8 cellular contexts compared by ENCODE assay signal in the genomic region with DNA sequence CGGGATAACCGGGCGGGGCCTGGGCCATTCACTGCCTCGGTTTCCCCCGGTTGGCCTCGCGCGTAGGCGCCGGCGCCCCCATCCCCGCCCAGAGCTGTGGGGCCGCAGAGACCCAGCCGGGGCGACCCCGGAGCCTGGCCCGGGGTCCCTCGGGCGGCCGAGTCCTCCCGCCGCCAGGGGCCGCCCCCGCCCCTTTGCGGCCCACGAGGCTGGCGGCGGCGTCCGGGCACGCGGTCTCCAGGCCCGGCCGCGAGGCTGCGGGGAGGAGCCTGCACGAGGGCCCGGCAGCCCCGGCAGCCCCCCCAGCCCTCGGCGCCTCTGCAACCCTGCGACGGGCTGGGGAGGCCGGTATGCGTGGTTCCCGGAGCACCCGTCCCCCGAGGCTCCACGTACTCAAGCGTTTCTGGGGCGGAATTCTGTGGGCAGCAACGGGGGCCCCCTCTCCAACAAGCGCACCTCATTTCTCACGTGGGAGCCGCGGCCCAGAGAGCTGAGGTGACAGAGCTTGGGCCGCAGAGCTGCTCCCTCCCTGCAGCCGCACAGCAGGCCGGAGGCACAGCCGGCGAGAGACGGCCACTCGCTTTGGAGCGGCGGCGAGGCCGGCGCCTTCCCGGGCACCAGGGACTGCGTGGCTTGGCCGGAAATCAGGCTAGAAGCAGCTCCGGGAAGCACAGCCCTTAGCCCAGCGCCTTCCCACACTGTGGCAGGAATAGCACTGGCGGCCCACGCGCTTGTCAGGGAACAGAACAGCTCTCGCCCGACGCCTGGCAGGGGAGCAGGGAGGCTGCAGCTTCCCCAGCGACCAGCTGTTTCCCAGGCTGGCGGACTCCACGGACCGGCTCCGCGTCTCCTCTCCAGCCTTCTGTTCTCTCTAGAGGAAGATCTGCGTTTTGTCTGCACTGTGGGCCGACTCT.
A peak's percentile ranks its signal among the peaks of the same experiment; 100 is the strongest.
DNase-seq lines count a peak whose midpoint lies in the region; ATAC-seq lines count a peak whose summit lies in the region.

No MANE protein-coding gene starts in this region.

- DNase-seq in DMS53 (lab: John Stamatoyannopoulos, UW) (peak; percentile 80), UCSD-AML1 (lab: John Stamatoyannopoulos, UW; ENCODE audit: unreplicated experiment) (peak; percentile 80), caudate nucleus (lab: John Stamatoyannopoulos, UW) (peak in 56 of 61 donors; percentile 15 to 90 (median 64))
- peak; percentile 28 to 40 for DNase-seq in stimulated activated CD4-positive, alpha-beta T cell treated with anti-CD3 and anti-CD28 coated beads, Interleukin-1b, Interleukin-23, amount 100 ng/mL, for 4 hours (ENCODE audit: low read depth in 2 of 2)

- H3K27ac ChIP-seq in caudate nucleus (ENCODE audit: low read depth, low read length) = peak overlapping the region; percentile 82
- peak overlapping the region; percentile 68 for H3K27ac ChIP-seq in layer of hippocampus (ENCODE audit: low read depth, low read length)

- ATAC-seq in HG03354 (IDR thresholded peaks at IDR 0.05; ENCODE audit: poor library complexity, severe bottlenecking, unreplicated experiment) (peak; percentile 19), HG03432 (IDR thresholded peaks at IDR 0.05; ENCODE audit: unreplicated experiment) (no peak), GM21447 (IDR thresholded peaks at IDR 0.05; ENCODE audit: unreplicated experiment) (no peak)

- H3K27me3 ChIP-seq in layer of hippocampus (ENCODE audit: control insufficient read depth, insufficient read depth, low read length) = no peaks in the 10 kb centered on the region
